In genomic region chr15:62683192-62683591, GRCh38 we compare ENCODE assay signal across 4 cellular contexts.
TF ChIP-seq lines count a peak whose summit lies in the region.

No MANE protein-coding gene starts in this region.

TF ChIP-seq in WTC11, 78 proteins besides CTCF, POLR2A, EP300 and RAD21:
- peak; percentile 69 for TF ChIP-seq NFYB (CRISPR knock-in tag; conservative IDR thresholded peaks at IDR 0.05; ENCODE audit: low read depth)

TF ChIP-seq in K562, 482 proteins besides CTCF, POLR2A, EP300 and RAD21:
- peak; percentile 9 for TF ChIP-seq FOS (IDR thresholded peaks at IDR 0.05; ENCODE audit: extremely low read depth, insufficient read length)
- TF ChIP-seq NFYB (IDR thresholded peaks at IDR 0.05; ENCODE audit: extremely low read depth, insufficient read length) = peak; percentile 36
TF ChIP-seq in K562: peak in this region for 2; not testable (repeated sequence) for 480.

TF ChIP-seq in H1, 55 proteins besides CTCF, POLR2A, EP300 and RAD21:
- peak; percentile 31 for TF ChIP-seq SP2 (IDR thresholded peaks at IDR 0.05; ENCODE audit: low read length)
- TF ChIP-seq SP1 (IDR thresholded peaks at IDR 0.05; ENCODE audit: low read depth, low read length) = peak; percentile 83

TF ChIP-seq in HepG2, 621 proteins besides CTCF, POLR2A, EP300 and RAD21:
- 0 out of 2 replicates have a peak, but pooled peaks have one; percentile 16 for TF ChIP-seq NFYB (CRISPR knock-in tag; IDR thresholded peaks at IDR 0.05)
